10 cellular contexts compared by ENCODE assay signal in genomic region chr10:32379950-32380547, GRCh38. TPM values are rescaled to one million over a fixed set of nuclear protein-coding genes. Genes with fewer than 3 reads are reported as not detected.
A peak's percentile ranks its signal among the peaks of the same experiment; 100 is the strongest.
DNase-seq lines count a peak whose midpoint lies in the region; ATAC-seq and TF ChIP-seq lines count a peak whose summit lies in the region.
"Had no signal": no experiment of that assay in that cellular context is flagged by ENCODE, and none has a peak within 500 bp of the region (broad histone marks: within the 10 kb centered on the region; RNA-seq: fewer than 3 reads in every experiment).

No MANE protein-coding gene starts in this region.

- WGBS in heart left ventricle, 4 donors: 47 to 61% (median 58%) methylated on average over 7 of the region's 7 CpGs
- 90 to 100% methylated on average over 1 to 4 of the region's 7 CpGs for WGBS in mesodermal cell (ENCODE audit: insufficient coverage in 2 of 2), 2 experiments

- H3K4me3 ChIP-seq in heart left ventricle (peak overlapping the region in 3 of 12 donors; percentile 55 to 77 (median 76)), adipocyte (ENCODE audit: low read length) (peak overlapping the region; percentile 98), mesodermal cell (ENCODE audit: extremely low read depth, insufficient read depth, low read length, poor library complexity, severe bottlenecking) (no peak overlapping the region)
- H3K4me3 ChIP-seq: mucosa of descending colon had no signal

- TF ChIP-seq CTCF in heart left ventricle (IDR thresholded peaks at IDR 0.05): no peak

- no peaks in the 10 kb centered on the region for H3K36me3 ChIP-seq in heart left ventricle
- H3K36me3 ChIP-seq in adipocyte (ENCODE audit: control insufficient read depth, insufficient read depth, low read length, severe bottlenecking): no peaks in the 10 kb centered on the region
- no peaks in the 10 kb centered on the region for H3K36me3 ChIP-seq in mesodermal cell (ENCODE audit: control insufficient read depth, insufficient read depth, low read length)

- intact Hi-C loops in heart left ventricle (cut with DNase I): loop anchor here in 9 of 10 donors (2.0 to 10.0 kb wide), 6 partner anchors 33 to 325 kb away; partner anchors contain the start of genes CCDC7 (in 5 of the 9), KIF5B (in 2 of the 9) and EPC1 (in 1 of the 9)
- intact Hi-C loops in Right ventricle myocardium inferior (cut with DNase I): loop anchor here (2.0 kb wide), 1 partner anchor 67 kb away; the partner anchor contains the start of gene CCDC7
- intact Hi-C loops in left colon (cut with DNase I, micrococcal nuclease): loop anchor here in 1 of 2 donors (10.0 kb wide), 1 partner anchor 65 kb away; the partner anchor contains the start of gene CCDC7

- ATAC-seq in heart left ventricle (no peak), Right ventricle myocardium inferior (no peak), HG02759 (IDR thresholded peaks at IDR 0.05; ENCODE audit: unreplicated experiment) (no peak), left colon (no peak), GM21526 (IDR thresholded peaks at IDR 0.05; ENCODE audit: low FRiP score, unreplicated experiment) (no peak), GM19328 (IDR thresholded peaks at IDR 0.05; ENCODE audit: unreplicated experiment) (no peak)

- DNase-seq in heart left ventricle: no peak
- no peak for DNase-seq in Right ventricle myocardium inferior (ENCODE audit: missing footprints)
- DNase-seq in adipocyte (ENCODE audit: low read depth): no peak
- no peak for DNase-seq in left colon
- DNase-seq: activated CD4-positive, alpha-beta T cell treated with anti-CD3 and anti-CD28 coated beads, Interleukin-2, amount 50 U/mL, for 4 hours; mucosa of descending colon had no signal

- H3K27ac ChIP-seq in heart left ventricle (peak overlapping the region in 9 of 12 donors; percentile 77 to 94 (median 82)), mesodermal cell (ENCODE audit: low read depth, low read length, severe bottlenecking) (peak overlapping the region; percentile 81)

- peak overlapping the region; percentile 99 for H3K9ac ChIP-seq in adipocyte (ENCODE audit: low read length)

- H3K9me3 ChIP-seq in heart left ventricle (no peaks in the 10 kb centered on the region), adipocyte (ENCODE audit: control insufficient read depth, low read length) (no peaks in the 10 kb centered on the region), mesodermal cell (ENCODE audit: control insufficient read depth, low read length) (no peaks in the 10 kb centered on the region)
- H3K9me3 ChIP-seq: mucosa of descending colon had no signal

- TF ChIP-seq POLR2A in heart left ventricle (IDR thresholded peaks at IDR 0.05): no peak

- H3K4me1 ChIP-seq in heart left ventricle: peaks cover 0 to 21% (median 13%) of the 10 kb centered on the region in 12 donors
- H3K4me1 ChIP-seq in adipocyte (ENCODE audit: control insufficient read depth, insufficient read depth, low read length): peaks cover 13% of the 10 kb centered on the region
- H3K4me1 ChIP-seq in mesodermal cell (ENCODE audit: control insufficient read depth, insufficient read depth, low read length, poor library complexity, severe bottlenecking): no peaks in the 10 kb centered on the region

- H3K27me3 ChIP-seq in heart left ventricle (no peaks in the 10 kb centered on the region), adipocyte (replicated peaks; ENCODE audit: control insufficient read depth, insufficient read depth, low read length) (no peaks in the 10 kb centered on the region)

RNA-seq across cellular contexts. Expression of gene EPC1, which starts 33.1 kb away (rescaled TPM):
- total RNA-seq in heart left ventricle (10 to 100 TPM; 13.0 to 26.3 (median 19.2) TPM), Right ventricle myocardium inferior (18.0 TPM), left colon (10 to 100 TPM; 32.3 to 36.9 TPM)
- polyA plus RNA-seq in heart left ventricle: 10 to 100 TPM; 10.9 to 11.0 TPM
- polyA plus RNA-seq in mesodermal cell (2013, experiment 1 of 2): 24.8 TPM
- 24.5 TPM for polyA plus RNA-seq in mesodermal cell (2013, experiment 2 of 2)
